ENCODE assay signal across 19 cellular contexts in the genomic region with DNA sequence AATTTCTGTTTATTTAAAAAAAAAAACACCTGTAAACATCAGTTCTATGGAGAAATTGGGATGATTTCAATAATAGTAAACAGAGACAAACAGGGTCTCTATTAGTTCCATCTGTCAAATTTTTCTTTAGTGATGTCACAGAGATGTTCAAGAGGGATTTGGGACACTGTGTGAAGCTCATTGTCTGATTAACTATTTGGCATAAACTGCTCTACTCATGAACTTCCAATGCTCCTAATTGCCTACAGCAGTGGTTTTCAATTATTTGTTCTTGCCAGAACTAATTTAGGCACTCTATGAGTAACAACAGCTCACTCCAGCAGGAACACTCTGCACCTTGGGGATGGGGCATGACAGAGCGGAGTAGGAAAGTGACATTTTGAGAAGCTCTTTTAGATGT.
"Had no signal": no experiment of that assay in that cellular context is flagged by ENCODE, and none has a peak within 500 bp of the region (broad histone marks: within the 10 kb centered on the region; RNA-seq: fewer than 3 reads in every experiment).

No MANE protein-coding gene starts in this region.

- H3K9me3 Mint-ChIP-seq: activated CD4-positive, alpha-beta T cell treated with anti-CD3 and anti-CD28 coated beads, Interleukin-2, amount 10 ng/mL, durations not matched to agents 24 days and 14 days; activated naive CD4-positive, alpha-beta T cell treated with anti-CD3 and anti-CD28 coated beads, Interleukin-2, amount 10 ng/mL, durations not matched to agents 7 days and 5 days; mesothelial cell of epicardium had no signal

- H3K36me3 Mint-ChIP-seq: activated naive CD4-positive, alpha-beta T cell treated with anti-CD3 and anti-CD28 coated beads, Interleukin-2, amount 10 ng/mL, durations not matched to agents 7 days and 5 days; mesothelial cell of epicardium; natural killer cell had no signal

- H3K4me3 Mint-ChIP-seq: activated CD4-positive, alpha-beta memory T cell treated with anti-CD3 and anti-CD28 coated beads, Interleukin-2, amount 10 ng/mL, durations not matched to agents 7 days and 5 days; activated CD4-positive, alpha-beta T cell treated with anti-CD3 and anti-CD28 coated beads, Interleukin-2, amount 10 ng/mL, durations not matched to agents 24 days and 14 days; activated naive CD4-positive, alpha-beta T cell treated with anti-CD3 and anti-CD28 coated beads, Interleukin-2, amount 10 ng/mL, durations not matched to agents 7 days and 5 days; activated T-cell treated with anti-CD3 and anti-CD28 coated beads, Interleukin-2, amount 50 U/mL, for 72 hours; mesothelial cell of epicardium; natural killer cell; T-helper 17 cell had no signal

- H3K27ac Mint-ChIP-seq: activated CD4-positive, alpha-beta memory T cell treated with anti-CD3 and anti-CD28 coated beads, Interleukin-2, amount 10 ng/mL, durations not matched to agents 7 days and 5 days; activated CD4-positive, alpha-beta T cell treated with anti-CD3 and anti-CD28 coated beads, Interleukin-2, amount 10 ng/mL, durations not matched to agents 24 days and 14 days; activated naive CD4-positive, alpha-beta T cell treated with anti-CD3 and anti-CD28 coated beads, Interleukin-2, amount 10 ng/mL, durations not matched to agents 7 days and 5 days; activated T-cell treated with anti-CD3 and anti-CD28 coated beads, Interleukin-2, amount 50 U/mL, for 72 hours; mesothelial cell of epicardium; natural killer cell; T-helper 17 cell had no signal

- H3K27me3 Mint-ChIP-seq: activated CD4-positive, alpha-beta memory T cell treated with anti-CD3 and anti-CD28 coated beads, Interleukin-2, amount 10 ng/mL, durations not matched to agents 7 days and 5 days; activated CD4-positive, alpha-beta T cell treated with anti-CD3 and anti-CD28 coated beads, Interleukin-2, amount 10 ng/mL, durations not matched to agents 24 days and 14 days; activated naive CD4-positive, alpha-beta T cell treated with anti-CD3 and anti-CD28 coated beads, Interleukin-2, amount 10 ng/mL, durations not matched to agents 7 days and 5 days; T-helper 17 cell had no signal

- H3K4me1 Mint-ChIP-seq: activated CD4-positive, alpha-beta memory T cell treated with anti-CD3 and anti-CD28 coated beads, Interleukin-2, amount 10 ng/mL, durations not matched to agents 7 days and 5 days; activated CD4-positive, alpha-beta T cell treated with anti-CD3 and anti-CD28 coated beads, Interleukin-2, amount 10 ng/mL, durations not matched to agents 24 days and 14 days; activated naive CD4-positive, alpha-beta T cell treated with anti-CD3 and anti-CD28 coated beads, Interleukin-2, amount 10 ng/mL, durations not matched to agents 7 days and 5 days; natural killer cell; T-helper 17 cell had no signal

- DNase-seq: activated CD4-positive, alpha-beta memory T cell treated with anti-CD3 and anti-CD28 coated beads, Interleukin-2, amount 10 ng/mL, durations not matched to agents 7 days and 5 days; activated CD4-positive, alpha-beta T cell treated with anti-CD3 and anti-CD28 coated beads, Interleukin-2, amount 10 ng/mL, durations not matched to agents 24 days and 14 days; activated effector memory CD4-positive, alpha-beta T cell treated with anti-CD3 and anti-CD28 coated beads, Interleukin-2, amount 50 U/mL, for 16 hours; activated naive CD4-positive, alpha-beta T cell treated with anti-CD3 and anti-CD28 coated beads, Interleukin-2, amount 10 ng/mL, durations not matched to agents 7 days and 5 days; activated T-cell treated with anti-CD3 and anti-CD28 coated beads, Interleukin-2, amount 50 U/mL, for 72 hours; gastrocnemius medialis; head of caudate nucleus; hypothalamus; left ventricle myocardium superior; mammary epithelial cell; natural killer cell; retina; spleen; stimulated activated CD4-positive, alpha-beta T cell treated with anti-CD3 and anti-CD28 coated beads, Interleukin-4, amount 100 ng/mL, for 1 hour; stimulated activated naive CD4-positive, alpha-beta T cell; T-helper 17 cell; upper lobe of left lung had no signal

- H3K4me3 ChIP-seq: cardiac muscle cell, gastrocnemius medialis, spleen, upper lobe of left lung had no signal
